Comparison of ENCODE assay signal across 21 cellular contexts in the genomic region with DNA sequence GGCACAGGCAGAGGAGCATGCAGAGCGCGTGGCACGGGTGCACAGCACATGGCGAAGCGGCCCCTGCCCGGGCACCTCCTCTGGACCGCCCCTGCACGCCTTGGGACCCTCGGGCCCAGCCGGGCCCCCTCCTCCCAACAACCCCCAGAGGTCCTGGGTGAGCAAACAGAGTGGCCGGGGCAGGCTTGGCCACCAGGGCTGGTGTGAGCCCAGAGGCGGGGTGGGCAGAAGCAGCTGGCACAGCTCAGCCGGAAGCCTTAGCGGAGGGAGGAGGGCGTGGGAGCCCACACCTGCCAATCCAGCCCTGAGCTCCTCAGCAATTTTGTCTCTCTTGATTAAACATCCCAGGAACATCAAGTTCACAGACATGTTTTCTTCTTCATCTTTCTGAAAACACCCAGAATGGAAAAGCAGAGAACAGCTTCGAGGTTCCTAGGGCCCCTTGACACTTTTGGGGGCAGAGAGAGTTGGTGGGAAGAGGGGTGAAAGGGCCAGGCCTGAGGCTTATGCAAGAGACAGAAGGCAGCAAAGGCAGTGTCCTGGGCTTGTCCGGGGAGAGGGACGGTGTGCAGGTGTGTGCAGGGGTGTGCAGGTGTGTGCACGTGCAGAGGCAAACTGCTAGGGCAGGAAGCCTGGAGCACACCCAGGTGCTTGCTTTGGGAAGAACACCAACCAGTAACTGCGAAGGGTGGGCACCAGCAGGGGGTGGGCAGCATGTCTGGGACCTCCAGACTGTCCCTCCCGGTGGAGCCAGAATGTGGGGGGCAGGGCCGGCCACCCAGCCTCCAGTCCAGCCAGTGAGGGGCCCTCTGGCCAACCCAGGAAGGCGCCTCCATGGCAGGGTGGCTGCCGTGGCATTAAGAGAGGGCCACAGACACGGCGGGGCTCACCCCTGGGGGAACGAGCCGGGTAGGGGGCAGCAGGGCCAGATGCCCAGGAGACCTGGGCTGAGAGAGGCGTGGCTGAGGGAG. TPM values are rescaled to one million over a fixed set of nuclear protein-coding genes. Genes with fewer than 3 reads are reported as not detected.
A peak's percentile ranks its signal among the peaks of the same experiment; 100 is the strongest.
DNase-seq lines count a peak whose midpoint lies in the region; ATAC-seq and TF ChIP-seq lines count a peak whose summit lies in the region.
"Had no signal": no experiment of that assay in that cellular context is flagged by ENCODE, and none has a peak within 500 bp of the region (broad histone marks: within the 10 kb centered on the region; RNA-seq: fewer than 3 reads in every experiment).

No MANE protein-coding gene starts in this region.

- H3K9me3 Mint-ChIP-seq in HFFc6 = no peaks in the 10 kb centered on the region
- no peaks in the 10 kb centered on the region for H3K9me3 Mint-ChIP-seq in Caco-2 (ENCODE audit: unreplicated experiment)
- H3K9me3 Mint-ChIP-seq in type B pancreatic cell = no peaks in the 10 kb centered on the region
- H3K9me3 Mint-ChIP-seq: GM23338; T-helper 1 cell treated with Interleukin-12 subunit alpha and Interleukin-12 subunit beta and Interleukin-4 antibody, amounts not matched to agents 30 μg/mL and 1 μg/mL, for 36 hours had no signal

- intact Hi-C loops in right cardiac atrium (cut with DNase I) (no loop called here), left ventricle myocardium superior (cut with micrococcal nuclease) (no loop called here), Caco-2 (cut with micrococcal nuclease; ENCODE audit: unreplicated experiment) (no loop called here)

- H3K36me3 Mint-ChIP-seq in HFFc6 (ENCODE audit: low read depth) (no peaks in the 10 kb centered on the region), Caco-2 (ENCODE audit: insufficient read depth, unreplicated experiment) (no peaks in the 10 kb centered on the region), type B pancreatic cell (no peaks in the 10 kb centered on the region)
- H3K36me3 Mint-ChIP-seq: CD14-positive monocyte had no signal

- DNase-seq in right cardiac atrium = peak in 2 of 3 donors; percentile 40 to 55
- DNase-seq in left ventricle myocardium superior = no peak
- no peak for DNase-seq in RWPE2 (ENCODE audit: low spot score)
- DNase-seq in putamen (ENCODE audit: low spot score) = peak; percentile 68
- DNase-seq in HFFc6 = no peak
- DNase-seq in Caco-2 = no peak
- DNase-seq in type B pancreatic cell (ENCODE audit: extremely low spot score, unreplicated experiment) = no peak
- DNase-seq: DMS153, HCEC 1CT, Kasumi-1, NCI-H1092 treated with DMSO at 0.1 percent for 48 hours, NCI-H1694, NCI-H226, NCI-H526, OCI-M1 had no signal

- H3K36me3 ChIP-seq in HEK293 (ENCODE audit: control insufficient read depth in 2 of 2, insufficient read depth in 1 of 2, low read length in 2 of 2) = no peaks in the 10 kb centered on the region
- no peaks in the 10 kb centered on the region for H3K36me3 ChIP-seq in RWPE2 (ENCODE audit: low read depth)
- H3K36me3 ChIP-seq in Caco-2 (ENCODE audit: control insufficient read depth, insufficient read depth, low read length) = no peaks in the 10 kb centered on the region

- H3K4me3 Mint-ChIP-seq in HFFc6 (no peak overlapping the region), Caco-2 (ENCODE audit: unreplicated experiment) (no peak overlapping the region), type B pancreatic cell (no peak overlapping the region)
- H3K4me3 Mint-ChIP-seq: CD14-positive monocyte; GM23338; T-helper 1 cell treated with Interleukin-12 subunit alpha and Interleukin-12 subunit beta and Interleukin-4 antibody, amounts not matched to agents 30 μg/mL and 1 μg/mL, for 36 hours had no signal

- no peak overlapping the region for H3K4me3 ChIP-seq in right cardiac atrium (ENCODE audit: low read length)
- no peak overlapping the region for H3K4me3 ChIP-seq in HEK293 (ENCODE audit: low read depth, low read length)
- H3K4me3 ChIP-seq in RWPE2 (ENCODE audit: severe bottlenecking) = no peak overlapping the region
- no peak overlapping the region for H3K4me3 ChIP-seq in Caco-2 (ENCODE audit: low read depth, low read length)
- H3K4me3 ChIP-seq: GM23338 had no signal

- TF ChIP-seq CTCF in HEK293 (tag by site-specific recombination; IDR thresholded peaks at IDR 0.05) = no peak
- no peak for TF ChIP-seq CTCF in RWPE2 (IDR thresholded peaks at IDR 0.05; ENCODE audit: poor library complexity, severe bottlenecking)
- TF ChIP-seq CTCF in HFFc6 (IDR thresholded peaks at IDR 0.05) = no peak
- TF ChIP-seq CTCF in Caco-2 (IDR thresholded peaks at IDR 0.05; ENCODE audit: insufficient read depth in 1 of 2, low read depth in 1 of 2, low read length in 1 of 2, severe bottlenecking in 1 of 2, unreplicated experiment in 1 of 2) = no peak
- no peak for TF ChIP-seq CTCF in type B pancreatic cell (conservative IDR thresholded peaks at IDR 0.05)

- CTCF ChIA-PET in HEK293 (lab: Yijun Ruan, JAX) = no interaction called here
- CTCF ChIA-PET in Caco-2 (lab: Charles Lee) = no interaction called here

- H3K27ac Mint-ChIP-seq in HFFc6 = no peak overlapping the region
- no peak overlapping the region for H3K27ac Mint-ChIP-seq in Caco-2 (ENCODE audit: unreplicated experiment)
- H3K27ac Mint-ChIP-seq in type B pancreatic cell = no peak overlapping the region
- H3K27ac Mint-ChIP-seq: GM23338; T-helper 1 cell treated with Interleukin-12 subunit alpha and Interleukin-12 subunit beta and Interleukin-4 antibody, amounts not matched to agents 30 μg/mL and 1 μg/mL, for 36 hours had no signal

- no TSS peak for BruUV-seq in Caco-2 (replicated peaks; lab: Mats Ljungman, UMichigan)

- H3K27ac ChIP-seq in right cardiac atrium (ENCODE audit: low read length) = no peak overlapping the region
- H3K27ac ChIP-seq in HEK293 (ENCODE audit: extremely low read depth, low read depth, low read length) = no peak overlapping the region
- H3K27ac ChIP-seq in RWPE2 (ENCODE audit: poor library complexity, severe bottlenecking) = no peak overlapping the region
- H3K27ac ChIP-seq: RWPE1 had no signal

- no peaks in the 10 kb centered on the region for H3K9me3 ChIP-seq in right cardiac atrium (ENCODE audit: control insufficient read depth, low read length)
- no peaks in the 10 kb centered on the region for H3K9me3 ChIP-seq in HEK293 (ENCODE audit: control insufficient read depth, insufficient read depth, low read depth, low read length)
- no peaks in the 10 kb centered on the region for H3K9me3 ChIP-seq in RWPE2 (ENCODE audit: severe bottlenecking)
- H3K9me3 ChIP-seq in Caco-2 = no peaks in the 10 kb centered on the region

- H3K4me1 ChIP-seq in right cardiac atrium (ENCODE audit: control insufficient read depth, insufficient read depth, low read length) (no peaks in the 10 kb centered on the region), HEK293 (ENCODE audit: control insufficient read depth, insufficient read depth, low read length) (peaks cover 2% of the 10 kb centered on the region; the same call in 1 of the 2 replicates), RWPE2 (ENCODE audit: insufficient read depth, poor library complexity, severe bottlenecking) (no peaks in the 10 kb centered on the region), Caco-2 (peaks cover 14% of the 10 kb centered on the region)

- no peaks in the 10 kb centered on the region for H3K4me1 Mint-ChIP-seq in HFFc6 (ENCODE audit: low read depth)
- H3K4me1 Mint-ChIP-seq in Caco-2 (ENCODE audit: low read depth, unreplicated experiment) = no peaks in the 10 kb centered on the region
- H3K4me1 Mint-ChIP-seq in type B pancreatic cell (ENCODE audit: unreplicated experiment) = peaks cover 4% of the 10 kb centered on the region
- H3K4me1 Mint-ChIP-seq: CD14-positive monocyte had no signal

- no peak for ATAC-seq in right cardiac atrium
- no peak for ATAC-seq in left ventricle myocardium superior
- ATAC-seq in RWPE2 (ENCODE audit: low read depth) = peak; percentile 18; the same call in 2 of the 3 replicates
- ATAC-seq: GM23338 had no signal

- peaks cover 17% of the 10 kb centered on the region for H3K27me3 Mint-ChIP-seq in HFFc6 (ENCODE audit: insufficient read depth)
- peaks cover 42% of the 10 kb centered on the region for H3K27me3 Mint-ChIP-seq in Caco-2 (ENCODE audit: insufficient read depth, unreplicated experiment)
- peaks cover 47% of the 10 kb centered on the region for H3K27me3 Mint-ChIP-seq in type B pancreatic cell

- no peaks in the 10 kb centered on the region for H3K27me3 ChIP-seq in right cardiac atrium (ENCODE audit: control insufficient read depth, insufficient read depth)
- peaks cover 73% of the 10 kb centered on the region for H3K27me3 ChIP-seq in RWPE2 (ENCODE audit: insufficient read depth, poor library complexity, severe bottlenecking)
- H3K27me3 ChIP-seq in Caco-2 (replicated peaks; ENCODE audit: control insufficient read depth, insufficient read depth, low read length) = peaks cover 21% of the 10 kb centered on the region

- 80% methylated on average over 29 of the region's 29 CpGs for WGBS in right cardiac atrium

- POLR2A ChIA-PET in HEK293 (lab: Yijun Ruan, JAX) = interaction anchor here (0.5 to 0.8 kb wide), 2 partner anchors 23 to 632 kb away, joined by 3 to 5 read pairs; a partner anchor contains a TSS
- POLR2A ChIA-PET in Caco-2 (lab: Charles Lee) = no interaction called here

TF ChIP-seq in HEK293, 187 proteins besides CTCF, POLR2A, EP300 and RAD21 (continues in another document):
- no peak for TF ChIP-seq ZNF624 (tag by site-specific recombination; IDR thresholded peaks at IDR 0.05)
- no peak for TF ChIP-seq ZNF292 (tag by site-specific recombination; IDR thresholded peaks at IDR 0.05; ENCODE audit: borderline replicate concordance, low read depth)
- no peak for TF ChIP-seq ZNF335 (tag by site-specific recombination; conservative IDR thresholded peaks at IDR 0.05)

RNA-seq across cellular contexts. Expression of a gene that starts 4.8 kb away (rescaled TPM):
- total RNA-seq in right cardiac atrium = not detected
- not detected for polyA plus RNA-seq in right cardiac atrium
- not detected for total RNA-seq in left ventricle myocardium superior
- not detected for total RNA-seq in HFFc6 (2021; fragmentation: NEBNext Ultra II Directional; extraction: Animal tissue kit (Norgen Biotek cat#: 25700))
- not detected in 2 replicates for total RNA-seq in Caco-2 (2022)
- 0.24 and 0.53 TPM in 2 replicates for total RNA-seq in type B pancreatic cell (ENCODE audit: low replicate concordance)
- total RNA-seq: A673 had no signal
- polyA plus RNA-seq: CD14-positive monocyte had no signal

RNA-seq across cellular contexts. Expression of a gene that starts 23.0 kb away (rescaled TPM):
- total RNA-seq in right cardiac atrium (10 to 100 TPM; 44.1 to 61.6 (median 44.7) TPM), left ventricle myocardium superior (60.0 TPM), Caco-2 (2022) (130 and 132 TPM in 2 replicates), type B pancreatic cell (ENCODE audit: low replicate concordance) (43.7 and 60.5 TPM in 2 replicates)
- polyA plus RNA-seq in right cardiac atrium = 20.0 TPM
- total RNA-seq in HFFc6 (2021; fragmentation: NEBNext Ultra II Directional; extraction: Animal tissue kit (Norgen Biotek cat#: 25700)) = 10 to 100 TPM; 32.2 to 37.6 (median 33.5) TPM

RNA-seq across cellular contexts. Expression of a gene that starts 32.5 kb away (rescaled TPM):
- 10 to 100 TPM; 20.4 to 25.7 (median 25.1) TPM for total RNA-seq in right cardiac atrium
- polyA plus RNA-seq in right cardiac atrium = 29.2 TPM
- total RNA-seq in left ventricle myocardium superior = 27.3 TPM
- total RNA-seq in HFFc6 (2021; fragmentation: NEBNext Ultra II Directional; extraction: Animal tissue kit (Norgen Biotek cat#: 25700)) = 10 to 100 TPM; 27.9 to 33.8 (median 30.2) TPM
- 110 and 111 TPM in 2 replicates for total RNA-seq in Caco-2 (2022)
- total RNA-seq in type B pancreatic cell (ENCODE audit: low replicate concordance) = 35.6 and 37.4 TPM in 2 replicates

Comparison
In these comparisons a context has a peak if more than half of its experiments do, and no peak if none do; other contexts are left out.
1. DNase-seq: peak in right cardiac atrium (2 of 3) and putamen (single experiment); none in left ventricle myocardium superior (single experiment), RWPE2 (single experiment), HFFc6 (single experiment), Caco-2 (0 of 2) and type B pancreatic cell (single experiment).